27 cellular contexts compared by ENCODE assay signal in genomic region chr9:38305616-38306015, GRCh38.
"Had no signal": no experiment of that assay in that cellular context is flagged by ENCODE, and none has a peak within 500 bp of the region (broad histone marks: within the 10 kb centered on the region; RNA-seq: fewer than 3 reads in every experiment).

No MANE protein-coding gene starts in this region.

- H3K4me1 ChIP-seq: colonic mucosa, gastrocnemius medialis had no signal

- DNase-seq: colonic mucosa; cortex of kidney; effector CD8-positive, alpha-beta T cell; effector memory CD8-positive, alpha-beta T cell; endodermal cell; erythroblast; esophagus squamous epithelium; foreskin fibroblast; foreskin melanocyte; gastrocnemius medialis; glutamatergic neuron; head of caudate nucleus; heart right ventricle; hypothalamus; immature natural killer cell; islet precursor cell; kidney; kidney glomerular epithelial cell; left colon; left ventricle myocardium superior; mesenchymal stem cell; mucosa of descending colon; naive B cell; naive thymus-derived CD8-positive, alpha-beta T cell had no signal

- H3K4me3 ChIP-seq: colonic mucosa, esophagus squamous epithelium, gastrocnemius medialis, heart right ventricle, mucosa of descending colon had no signal

- H3K27ac ChIP-seq: colonic mucosa, epithelial cell of prostate, esophagus squamous epithelium, gastrocnemius medialis, heart right ventricle had no signal

- ATAC-seq: effector memory CD8-positive, alpha-beta T cell; esophagus mucosa; gastrocnemius medialis; heart right ventricle; left colon; left lobe of liver; left ventricle myocardium superior; mucosa of descending colon; naive thymus-derived CD8-positive, alpha-beta T cell had no signal

- H3K27me3 ChIP-seq: colonic mucosa, gastrocnemius medialis, heart right ventricle had no signal

- H3K36me3 ChIP-seq: colonic mucosa, esophagus squamous epithelium, gastrocnemius medialis, heart right ventricle had no signal

- H3K9me3 ChIP-seq: colonic mucosa, esophagus squamous epithelium, gastrocnemius medialis, heart right ventricle, mucosa of descending colon had no signal
